In the genomic region with DNA sequence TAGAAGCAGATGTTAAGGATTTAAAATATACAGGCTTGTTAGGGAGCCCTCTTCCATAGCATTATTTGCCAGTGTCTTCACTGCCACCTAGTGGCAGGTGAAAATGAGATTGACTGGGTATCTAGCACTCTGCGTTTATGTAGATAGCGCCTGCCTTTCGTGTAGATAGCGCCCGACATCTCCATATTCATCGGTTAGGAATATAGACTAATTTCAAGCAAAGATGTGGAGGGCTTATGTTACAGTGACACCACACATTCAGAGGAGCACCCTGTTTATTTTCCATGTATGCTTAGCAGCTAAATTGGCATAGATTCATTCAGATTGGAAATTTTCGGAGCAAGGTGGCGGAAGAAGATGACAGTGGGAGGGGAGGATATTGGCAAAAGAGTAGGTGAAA, we compare ENCODE assay signal across 8 cellular contexts.
DNase-seq lines count a peak whose midpoint lies in the region; ATAC-seq and TF ChIP-seq lines count a peak whose summit lies in the region.

No MANE protein-coding gene starts in this region.

- no peaks in the 10 kb centered on the region for H3K9me2 ChIP-seq in MM.1S (replicated peaks; ENCODE audit: insufficient read depth, low read length)

- no peaks in the 10 kb centered on the region for H4K20me1 ChIP-seq in MM.1S (ENCODE audit: insufficient read depth, low read length)

- H2AFZ ChIP-seq in MM.1S (ENCODE audit: low read length): no peak overlapping the region

- peak; percentile 91 for ATAC-seq in HG02623 (IDR thresholded peaks at IDR 0.05; ENCODE audit: unreplicated experiment)

- H3K4me2 ChIP-seq in MM.1S (ENCODE audit: low read depth, low read length): no peak overlapping the region

- no peak overlapping the region for H3K9ac ChIP-seq in MM.1S (ENCODE audit: low read length)

- H3K36me3 ChIP-seq in MM.1S (replicated peaks; ENCODE audit: insufficient read depth, low read length): no peaks in the 10 kb centered on the region

- no peak overlapping the region for H3K4me3 ChIP-seq in AG09309 (ENCODE audit: control insufficient read depth, low read depth, low read length)
- H3K4me3 ChIP-seq in GM12875 (ENCODE audit: low read depth, low read length): no peak overlapping the region
- no peak overlapping the region for H3K4me3 ChIP-seq in MM.1S (ENCODE audit: low read length)
- no peak overlapping the region for H3K4me3 ChIP-seq in epithelial cell of esophagus (ENCODE audit: low read length)

- no peaks in the 10 kb centered on the region for H3F3A ChIP-seq in MM.1S (ENCODE audit: insufficient read depth, low read length)

- no peaks in the 10 kb centered on the region for H3K27me3 ChIP-seq in MM.1S (replicated peaks; ENCODE audit: insufficient read depth, low read length)

- DNase-seq in AG09309 (ENCODE audit: low read depth): peak; percentile 34
- peak; percentile 76 for DNase-seq in MM.1S
- DNase-seq in SHP77 treated with DMSO at 0.1 percent for 48 hours (lab: John Stamatoyannopoulos, UW): peak; percentile 47
- peak; percentile 87 for DNase-seq in epithelial cell of esophagus (ENCODE audit: low read depth)
- peak; percentile 65 for DNase-seq in myocyte (ENCODE audit: low read depth)
- no peak for DNase-seq in NCI-H774 (lab: John Stamatoyannopoulos, UW)

- H3K79me2 ChIP-seq in MM.1S (ENCODE audit: low read length): no peaks in the 10 kb centered on the region

- H3K27ac ChIP-seq in MM.1S (ENCODE audit: low read length): no peak overlapping the region

- peak; percentile 79 for TF ChIP-seq CTCF in AG09309 (IDR thresholded peaks at IDR 0.05; ENCODE audit: control insufficient read depth, insufficient read depth, low read depth, low read length, missing control alignments)
- TF ChIP-seq CTCF in GM12875 (IDR thresholded peaks at IDR 0.05; ENCODE audit: borderline replicate concordance, insufficient read depth, low read depth, low read length): peak; percentile 52; the same call in 1 of the 2 replicates
- peak; percentile 79 for TF ChIP-seq CTCF in MM.1S (IDR thresholded peaks at IDR 0.05; ENCODE audit: low read length)
- TF ChIP-seq CTCF in epithelial cell of esophagus (IDR thresholded peaks at IDR 0.05; ENCODE audit: insufficient read depth, low read depth, low read length, missing control alignments): peak; percentile 87

- H3K4me1 ChIP-seq in MM.1S (ENCODE audit: low read length): no peaks in the 10 kb centered on the region

- no peaks in the 10 kb centered on the region for H3K9me3 ChIP-seq in MM.1S (replicated peaks; ENCODE audit: insufficient read depth, low read length)
